In the genomic region with DNA sequence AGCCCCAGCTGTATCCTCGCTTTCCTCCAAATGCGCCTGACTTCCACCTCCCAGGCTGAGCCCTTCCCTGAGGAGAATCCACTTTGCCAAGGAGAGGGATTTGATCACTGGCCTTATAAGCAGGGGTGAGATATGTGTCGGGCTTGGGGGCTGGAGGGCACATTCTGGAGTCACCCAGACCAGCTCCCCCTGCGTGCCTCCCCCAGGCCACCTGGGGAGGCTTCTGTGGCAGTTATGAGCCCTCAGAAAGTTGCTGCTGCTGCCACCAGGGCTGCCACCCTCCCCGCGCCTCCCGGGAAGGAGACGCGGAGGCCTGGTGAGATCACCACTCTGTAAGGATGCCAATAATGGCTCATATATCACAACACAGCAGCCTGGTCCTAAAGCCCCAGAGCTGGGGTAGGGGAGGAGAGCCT, we compare ENCODE assay signal across 9 cellular contexts.
A peak's percentile ranks its signal among the peaks of the same experiment; 100 is the strongest.
DNase-seq lines count a peak whose midpoint lies in the region; ATAC-seq, FAIRE-seq and TF ChIP-seq lines count a peak whose summit lies in the region.
"Had no signal": no experiment of that assay in that cellular context is flagged by ENCODE, and none has a peak within 500 bp of the region (broad histone marks: within the 10 kb centered on the region; RNA-seq: fewer than 3 reads in every experiment).

No MANE protein-coding gene starts in this region.

- no peaks in the 10 kb centered on the region for H3K9me2 ChIP-seq in PC-3 (replicated peaks; ENCODE audit: low read length)

- peak; percentile 70 for DNase-seq in EL
- peak; percentile 66 for DNase-seq in PC-3
- DNase-seq in frontal cortex (ENCODE audit: low spot score in 2 of 2) = peak; percentile 8 to 59
- DNase-seq in COLO668 (lab: John Stamatoyannopoulos, UW; ENCODE audit: unreplicated experiment) = no peak
- no peak for DNase-seq in activated naive CD4-positive, alpha-beta T cell treated with anti-CD3 and anti-CD28 coated beads for 36 hours
- DNase-seq: NK-92 treated with Interleukin-12 subunit alpha and Interleukin-12 subunit beta, amount 100 ng/mL, for 24 hours had no signal

- no peak overlapping the region for H3K4me3 ChIP-seq in PC-3 (ENCODE audit: low read length)
- H3K4me3 ChIP-seq in rectal smooth muscle tissue (ENCODE audit: low read length) = peak overlapping the region; percentile 13

- POLR2A ChIA-PET in PC-3 (lab: Charles Lee; ENCODE audit: unreplicated experiment) = no interaction called here

- peaks cover 2% of the 10 kb centered on the region; the same call in 1 of the 2 replicates for H3K4me1 ChIP-seq in PC-3 (ENCODE audit: insufficient read depth, low read length)
- H3K4me1 ChIP-seq in rectal smooth muscle tissue (ENCODE audit: control insufficient read depth, insufficient read depth, low read length) = peaks cover 7% of the 10 kb centered on the region

- no peaks in the 10 kb centered on the region for H3K9me3 ChIP-seq in PC-3 (ENCODE audit: low read length)

- H3K4me1 Mint-ChIP-seq in activated naive CD4-positive, alpha-beta T cell treated with anti-CD3 and anti-CD28 coated beads for 36 hours (ENCODE audit: low read depth) = no peaks in the 10 kb centered on the region

- H3K4me2 ChIP-seq in PC-3 (ENCODE audit: low read length) = no peak overlapping the region

- H3K36me3 ChIP-seq in PC-3 (ENCODE audit: low read depth, low read length) (no peaks in the 10 kb centered on the region), rectal smooth muscle tissue (ENCODE audit: control insufficient read depth, insufficient read depth, low read length) (no peaks in the 10 kb centered on the region)

- H3K4me3 Mint-ChIP-seq in activated naive CD4-positive, alpha-beta T cell treated with anti-CD3 and anti-CD28 coated beads for 36 hours = no peak overlapping the region

- H3K9me3 Mint-ChIP-seq in activated naive CD4-positive, alpha-beta T cell treated with anti-CD3 and anti-CD28 coated beads for 36 hours = no peaks in the 10 kb centered on the region

- TF ChIP-seq CTCF in PC-3 (conservative IDR thresholded peaks at IDR 0.05; ENCODE audit: low read depth, low read length) = no peak

- intact Hi-C loops in PC-3 (cut with micrococcal nuclease) = no loop called here
- intact Hi-C loops in activated naive CD4-positive, alpha-beta T cell treated with anti-CD3 and anti-CD28 coated beads for 36 hours (cut with micrococcal nuclease) = no loop called here

- H3K9ac ChIP-seq in PC-3 (ENCODE audit: low read length) (no peak overlapping the region), rectal smooth muscle tissue (ENCODE audit: low read length) (no peak overlapping the region)

- no peaks in the 10 kb centered on the region for H3K79me2 ChIP-seq in PC-3 (ENCODE audit: low read length)

- no peak overlapping the region for H3K27ac Mint-ChIP-seq in activated naive CD4-positive, alpha-beta T cell treated with anti-CD3 and anti-CD28 coated beads for 36 hours

- H3K27ac ChIP-seq in PC-3 (ENCODE audit: low read length) = no peak overlapping the region
- peak overlapping the region; percentile 67 for H3K27ac ChIP-seq in rectal smooth muscle tissue (ENCODE audit: low read depth, low read length)

- H3K36me3 Mint-ChIP-seq in activated naive CD4-positive, alpha-beta T cell treated with anti-CD3 and anti-CD28 coated beads for 36 hours (ENCODE audit: low read depth) = no peaks in the 10 kb centered on the region

- no peak for FAIRE-seq in frontal cortex (lab: Jason Lieb, UNC)

- no peak overlapping the region for H2AFZ ChIP-seq in PC-3 (ENCODE audit: low read length)

- ATAC-seq in PC-3 (peak; percentile 88), HG02571 (IDR thresholded peaks at IDR 0.05; ENCODE audit: unreplicated experiment) (no peak), GM21619 (IDR thresholded peaks at IDR 0.05; ENCODE audit: unreplicated experiment) (no peak)

- H4K20me1 ChIP-seq in PC-3 (ENCODE audit: low read length) = no peaks in the 10 kb centered on the region

- no peaks in the 10 kb centered on the region for H3K27me3 Mint-ChIP-seq in activated naive CD4-positive, alpha-beta T cell treated with anti-CD3 and anti-CD28 coated beads for 36 hours (ENCODE audit: low read depth)

- H3F3A ChIP-seq in PC-3 (ENCODE audit: low read length, unreplicated experiment) = no peaks in the 10 kb centered on the region

- CTCF ChIA-PET in PC-3 (lab: Charles Lee) = no interaction called here
- CTCF ChIA-PET in activated naive CD4-positive, alpha-beta T cell treated with anti-CD3 and anti-CD28 coated beads for 36 hours (lab: Charles Lee) = no interaction called here

- BruUV-seq in PC-3 (replicated peaks; lab: Mats Ljungman, UMichigan) = no TSS peak

- H3K27me3 ChIP-seq in PC-3 (ENCODE audit: low read length) = peaks cover 5% of the 10 kb centered on the region
- H3K27me3 ChIP-seq in rectal smooth muscle tissue (ENCODE audit: control insufficient read depth, insufficient read depth, low read length) = no peaks in the 10 kb centered on the region

Comparison
In these comparisons a context has a peak if more than half of its experiments do, and no peak if none do; other contexts are left out.
1. DNase-seq: peak in EL (single experiment), PC-3 (single experiment) and frontal cortex (2 of 2); none in COLO668 (single experiment) and activated naive CD4-positive, alpha-beta T cell treated with anti-CD3 and anti-CD28 coated beads for 36 hours (single experiment).